In genomic region chr2:174336403-174337336, GRCh38 we compare ENCODE assay signal across 1 cellular context.
TF ChIP-seq lines count a peak whose summit lies in the region.

No MANE protein-coding gene starts in this region.

TF ChIP-seq in HepG2, 621 proteins besides CTCF, POLR2A, EP300 and RAD21 (continued from another document and continues in another):
- TF ChIP-seq ZNF275 (CRISPR knock-in tag; IDR thresholded peaks at IDR 0.05; ENCODE audit: borderline replicate concordance) (no peak; the same call in 1 of the 2 replicates), ZNF230 (CRISPR knock-in tag; IDR thresholded peaks at IDR 0.05) (peak; percentile 63; the same call in 1 of the 2 replicates), ARNT (IDR thresholded peaks at IDR 0.05) (no peak), ZNF276 (CRISPR knock-in tag; IDR thresholded peaks at IDR 0.05; ENCODE audit: low read depth) (peak; percentile 59; the same call in 1 of the 2 replicates), KDM3A (CRISPR knock-in tag; IDR thresholded peaks at IDR 0.05; ENCODE audit: low read depth) (no peak), ZNF12 (CRISPR knock-in tag; IDR thresholded peaks at IDR 0.05) (no peak), RBFOX2 (IDR thresholded peaks at IDR 0.05; ENCODE audit: low read depth, low read length) (no peak), ZNF414 (CRISPR knock-in tag; IDR thresholded peaks at IDR 0.05) (0 out of 2 replicates have a peak, but pooled peaks have one; percentile 60), JUNB (CRISPR knock-in tag; IDR thresholded peaks at IDR 0.05; ENCODE audit: borderline replicate concordance) (0 out of 2 replicates have a peak, but pooled peaks have one; percentile 35), DR1 (CRISPR knock-in tag; IDR thresholded peaks at IDR 0.05) (no peak), IRX3 (CRISPR knock-in tag; IDR thresholded peaks at IDR 0.05; ENCODE audit: borderline replicate concordance, low read depth) (0 out of 2 replicates have a peak, but pooled peaks have one; percentile 44), HOXA3 (CRISPR knock-in tag; IDR thresholded peaks at IDR 0.05) (peak; percentile 59; the same call in 1 of the 2 replicates), ZNF121 (CRISPR knock-in tag; IDR thresholded peaks at IDR 0.05) (0 out of 2 replicates have a peak, but pooled peaks have one; percentile 47), AGO1 (IDR thresholded peaks at IDR 0.05; ENCODE audit: low read depth, low read length, poor library complexity, severe bottlenecking) (no peak), GMEB2 (CRISPR knock-in tag; IDR thresholded peaks at IDR 0.05; ENCODE audit: low read depth) (no peak), CENPBD1 (CRISPR knock-in tag; IDR thresholded peaks at IDR 0.05; ENCODE audit: borderline replicate concordance, low read depth) (no peak), BRD4 (CRISPR knock-in tag; IDR thresholded peaks at IDR 0.05) (no peak), BCL3 (CRISPR knock-in tag; IDR thresholded peaks at IDR 0.05) (0 out of 2 replicates have a peak, but pooled peaks have one; percentile 57), ZFYVE20 (CRISPR knock-in tag; IDR thresholded peaks at IDR 0.05; ENCODE audit: borderline replicate concordance, low read depth) (no peak), AHR (CRISPR knock-in tag; IDR thresholded peaks at IDR 0.05) (peak; percentile 63; the same call in 1 of the 2 replicates), ZXDC (CRISPR knock-in tag; IDR thresholded peaks at IDR 0.05) (no peak), JDP2 (CRISPR knock-in tag; IDR thresholded peaks at IDR 0.05; ENCODE audit: borderline replicate concordance) (no peak; the same call in 1 of the 2 replicates), ZC3H4 (CRISPR knock-in tag; IDR thresholded peaks at IDR 0.05; ENCODE audit: borderline replicate concordance) (no peak), ZBTB39 (CRISPR knock-in tag; IDR thresholded peaks at IDR 0.05) (peak; percentile 79; the same call in 1 of the 2 replicates), KLF9 (CRISPR knock-in tag; IDR thresholded peaks at IDR 0.05; ENCODE audit: low read depth) (no peak), DBP (CRISPR knock-in tag; IDR thresholded peaks at IDR 0.05; ENCODE audit: not compliant biosample characterization) (no peak), DMAP1 (CRISPR knock-in tag; IDR thresholded peaks at IDR 0.05) (no peak), CREM (IDR thresholded peaks at IDR 0.05) (no peak), CREM (CRISPR knock-in tag; IDR thresholded peaks at IDR 0.05) (no peak), FUBP1 (CRISPR knock-in tag; IDR thresholded peaks at IDR 0.05; ENCODE audit: borderline replicate concordance) (no peak), ADNP (CRISPR knock-in tag; IDR thresholded peaks at IDR 0.05) (no peak), REST (IDR thresholded peaks at IDR 0.05; ENCODE audit: borderline replicate concordance in 1 of 2, low read depth in 1 of 2, low read length in 2 of 2) (no peak), GRHL1 (CRISPR knock-in tag; conservative IDR thresholded peaks at IDR 0.05) (no peak), ZNF331 (CRISPR knock-in tag; IDR thresholded peaks at IDR 0.05) (no peak), ZNF724P (CRISPR knock-in tag; IDR thresholded peaks at IDR 0.05; ENCODE audit: borderline replicate concordance) (no peak), SMAD1 (CRISPR knock-in tag; IDR thresholded peaks at IDR 0.05; ENCODE audit: borderline replicate concordance, low read depth) (peak; percentile 94; the same call in 1 of the 2 replicates)
